ENCODE assay signal across 7 cellular contexts in the genomic region with DNA sequence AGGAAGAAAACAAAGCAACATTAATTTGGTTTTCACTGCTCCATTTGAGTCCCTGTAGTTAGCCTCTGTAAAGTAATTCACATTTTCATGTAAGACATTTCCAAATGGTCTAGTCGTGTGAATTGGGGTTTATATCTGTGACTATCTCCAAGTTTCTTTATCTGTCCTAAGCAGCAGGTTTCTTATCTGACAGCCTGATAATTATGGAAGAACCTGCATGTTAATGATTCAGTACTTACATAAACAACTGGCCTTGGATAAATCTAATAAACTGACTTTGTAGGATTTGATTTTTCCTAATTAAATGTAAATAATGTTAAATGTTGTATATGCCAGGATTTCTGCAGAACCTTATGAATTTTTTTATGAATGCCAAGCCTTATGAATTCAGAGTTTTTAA.
"Had no signal": no experiment of that assay in that cellular context is flagged by ENCODE, and none has a peak within 500 bp of the region (broad histone marks: within the 10 kb centered on the region; RNA-seq: fewer than 3 reads in every experiment).

No MANE protein-coding gene starts in this region.

- ATAC-seq: HCT116, K562 had no signal

- DNase-seq: GM23248, GOT3, H7, HFFc6, IMR-90 had no signal
